Comparison of ENCODE assay signal across 14 cellular contexts in the genomic region with DNA sequence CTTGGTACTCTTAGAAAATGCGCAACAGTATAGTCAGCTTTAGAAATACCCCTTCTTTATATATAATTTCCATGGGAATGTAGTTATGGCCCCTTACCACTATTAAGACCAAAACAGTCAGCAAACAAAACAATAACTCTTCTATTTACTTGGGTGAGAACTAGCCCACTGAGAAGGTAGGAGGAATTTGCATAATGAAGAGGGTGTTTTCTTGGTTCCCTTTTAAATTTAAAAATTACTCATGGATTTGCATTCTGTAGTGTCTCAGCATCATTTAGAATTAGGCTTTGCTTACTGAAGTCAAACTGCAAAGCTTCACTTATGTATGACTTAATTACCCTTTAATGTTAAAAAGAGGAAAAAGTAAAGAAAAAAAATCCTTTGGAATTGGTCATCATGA.
DNase-seq lines count a peak whose midpoint lies in the region; ATAC-seq, FAIRE-seq and TF ChIP-seq lines count a peak whose summit lies in the region.
"Had no signal": no experiment of that assay in that cellular context is flagged by ENCODE, and none has a peak within 500 bp of the region (broad histone marks: within the 10 kb centered on the region; RNA-seq: fewer than 3 reads in every experiment).

No MANE protein-coding gene starts in this region.

- no peak overlapping the region for H3K9ac ChIP-seq in HUES64 (ENCODE audit: low read depth, low read length)

- H3K36me3 ChIP-seq in HUES64 (ENCODE audit: insufficient read depth, low read length) = no peaks in the 10 kb centered on the region

- no CpG with 5 or more reads among the region's 1 CpG for WGBS in HUES64

- H3K27me3 ChIP-seq in HUES64 (ENCODE audit: insufficient read depth, low read length) = no peaks in the 10 kb centered on the region

- no peaks in the 10 kb centered on the region for H3K9me3 ChIP-seq in HUES64 (ENCODE audit: insufficient read depth, low read depth, low read length)

- no peak overlapping the region for H3K4me3 ChIP-seq in HUES64 (ENCODE audit: low read length)
- H3K4me3 ChIP-seq: lung had no signal

- no peak for TF ChIP-seq CTCF in D721Med (IDR thresholded peaks at IDR 0.05; ENCODE audit: insufficient read depth, missing control alignments)

- DNase-seq in D721Med (ENCODE audit: insufficient read length, low spot score) (no peak), NCI-H146 (lab: John Stamatoyannopoulos, UW) (no peak), COLO829 (ENCODE audit: low spot score) (no peak)
- no peak for DNase-seq in stimulated activated CD4-positive, alpha-beta T cell treated with anti-CD3 and anti-CD28 coated beads, Interleukin-1b, Interleukin-23, amount 100 ng/mL, for 48 hours
- DNase-seq: activated B cell treated with CpG ODN at 0.5 μM for 24 hours, C1 segment of cervical spinal cord, Kasumi-1, NCI-H2029, substantia nigra had no signal

- peak; percentile 69 for ATAC-seq in GM18873 (IDR thresholded peaks at IDR 0.05; ENCODE audit: low FRiP score, unreplicated experiment)
- peak; percentile 84 for ATAC-seq in GM21526 (IDR thresholded peaks at IDR 0.05; ENCODE audit: low FRiP score, unreplicated experiment)
- ATAC-seq in HG03025 (IDR thresholded peaks at IDR 0.05; ENCODE audit: low FRiP score, unreplicated experiment) = peak; percentile 61

- no peak for FAIRE-seq in D721Med (lab: Jason Lieb, UNC)

- H3K4me1 ChIP-seq in HUES64 (ENCODE audit: insufficient read depth, low read length) = peaks cover 64% of the 10 kb centered on the region

- H3K27ac ChIP-seq in HUES64 (ENCODE audit: low read depth, low read length) = peak overlapping the region; percentile 31; the same call in 1 of the 2 replicates
